ENCODE assay signal across 12 cellular contexts in genomic region chr9:137612741-137613142, GRCh38. TPM values are rescaled to one million over a fixed set of nuclear protein-coding genes. Genes with fewer than 3 reads are reported as not detected.
DNase-seq lines count a peak whose midpoint lies in the region; ATAC-seq, FAIRE-seq and TF ChIP-seq lines count a peak whose summit lies in the region.
"Had no signal": no experiment of that assay in that cellular context is flagged by ENCODE, and none has a peak within 500 bp of the region (broad histone marks: within the 10 kb centered on the region; RNA-seq: fewer than 3 reads in every experiment).

No MANE protein-coding gene starts in this region.

- H3K4me2 ChIP-seq in HCT116 (ENCODE audit: low read length) (peak overlapping the region; percentile 100), K562 (ENCODE audit: insufficient read depth, low read length) (no peak overlapping the region)

- POLR2A ChIA-PET in HCT116 (lab: Charles Lee) (interaction anchor here (1.1 kb wide), 1 partner anchor 326 kb away, joined by 3 read pairs; no protein-coding TSS in a partner anchor), K562 (lab: Yijun Ruan, JAX) (no interaction called here)

- H2AFZ ChIP-seq in HCT116 (ENCODE audit: low read depth, low read length, poor library complexity, severe bottlenecking) (no peak overlapping the region), K562 (ENCODE audit: low read depth, low read length) (no peak overlapping the region)

- H3K27me3 ChIP-seq in HCT116 (ENCODE audit: insufficient read depth, low read length) (no peaks in the 10 kb centered on the region), K562 (ENCODE audit: control insufficient read depth in 2 of 2, insufficient read depth in 2 of 2, low read length in 2 of 2) (no peaks in the 10 kb centered on the region), lower lobe of right lung (ENCODE audit: low read depth) (no peaks in the 10 kb centered on the region), suprapubic skin (no peaks in the 10 kb centered on the region)

- TF ChIP-seq EP300 in K562 (IDR thresholded peaks at IDR 0.05; ENCODE audit: low read length) (no peak), suprapubic skin (IDR thresholded peaks at IDR 0.05) (no peak)

- H3K9me3 ChIP-seq in HCT116 (ENCODE audit: control insufficient read depth in 1 of 2, insufficient read depth in 1 of 2, low read depth in 1 of 2, low read length in 2 of 2) (no peaks in the 10 kb centered on the region), K562 (replicated peaks; ENCODE audit: control insufficient read depth, insufficient read depth, low read depth, low read length) (no peaks in the 10 kb centered on the region), lower lobe of right lung (no peaks in the 10 kb centered on the region), suprapubic skin (no peaks in the 10 kb centered on the region)

- H3K4me3 ChIP-seq in HCT116 (replicated peaks in 1 of 2; ENCODE audit: low read depth in 1 of 2, low read length in 2 of 2) (peak overlapping the region; percentile 29 to 62), K562 (no peak overlapping the region), lower lobe of right lung (no peak overlapping the region), suprapubic skin (peak overlapping the region; percentile 1)

- intact Hi-C loops in HCT116 (cut with micrococcal nuclease) (loop anchor here (5.0 kb wide), 1 partner anchor 35 kb away; the partner anchor contains the start of gene DPH7), K562 (cut with micrococcal nuclease) (no loop called here), lower lobe of right lung (cut with DNase I) (no loop called here)

- peaks cover 2 to 26% of the 10 kb centered on the region in 2 experiments; a peak in 2 of 4 replicates for H3K36me3 ChIP-seq in HCT116 (ENCODE audit: control insufficient read depth in 1 of 2, insufficient read depth in 2 of 2, low read length in 2 of 2)
- H3K36me3 ChIP-seq in K562 (ENCODE audit: control insufficient read depth, insufficient read depth, low read length) = peaks cover 44% of the 10 kb centered on the region; the same call in 2 of the 3 replicates
- H3K36me3 ChIP-seq in lower lobe of right lung = peaks cover 43% of the 10 kb centered on the region
- H3K36me3 ChIP-seq in suprapubic skin = peaks cover 24% of the 10 kb centered on the region

- peaks cover 41 to 65% of the 10 kb centered on the region in 2 experiments for H3K4me1 ChIP-seq in HCT116 (ENCODE audit: control insufficient read depth in 1 of 2, insufficient read depth in 2 of 2, low read length in 2 of 2)
- peaks cover 20 to 54% of the 10 kb centered on the region in 2 experiments; a peak in 4 of 5 replicates for H3K4me1 ChIP-seq in K562 (replicated peaks in 1 of 2; ENCODE audit: control insufficient read depth in 2 of 2, insufficient read depth in 2 of 2, low read length in 2 of 2)
- H3K4me1 ChIP-seq in lower lobe of right lung = peaks cover 56% of the 10 kb centered on the region
- peaks cover 64% of the 10 kb centered on the region for H3K4me1 ChIP-seq in suprapubic skin

- no peaks in the 10 kb centered on the region for H3K9me2 ChIP-seq in HCT116 (ENCODE audit: insufficient read depth)

- in situ Hi-C loops in K562 (cut with MboI) = no loop called here

- H3K79me2 ChIP-seq in HCT116 (ENCODE audit: insufficient read depth, low read length) = peaks cover 50% of the 10 kb centered on the region
- peaks cover 17% of the 10 kb centered on the region for H3K79me2 ChIP-seq in K562 (ENCODE audit: control insufficient read depth, insufficient read depth, low read length)

- CTCF ChIA-PET in HCT116 (lab: Charles Lee) (interaction anchor here (0.9 kb wide), 1 partner anchor 190 kb away, joined by 3 read pairs; the partner anchor contains the start of genes EXD3 and NOXA1), K562 (lab: Yijun Ruan, JAX; ENCODE audit: low intra/inter-chr PET ratio) (no interaction called here)

- ATAC-seq in HCT116 (peak; percentile 7), K562 (no peak), lower lobe of right lung (peak in 1 of 2 donors; percentile 1), GM19467 (IDR thresholded peaks at IDR 0.05; ENCODE audit: unreplicated experiment) (no peak)
- ATAC-seq: natural killer cell had no signal

- DNase-seq in HCT116 (ENCODE audit: low read depth, low spot score) = no peak
- DNase-seq in K562 (ENCODE audit: extremely low read depth in 1 of 4, low spot score in 3 of 4) = no peak
- DNase-seq in lower lobe of right lung = no peak
- no peak for DNase-seq in suprapubic skin (ENCODE audit: low spot score in 2 of 2)
- DNase-seq in RCC 7860 (ENCODE audit: low spot score) = no peak
- no peak for DNase-seq in COR-L47 (lab: John Stamatoyannopoulos, UW)
- DNase-seq: activated CD8-positive, alpha-beta memory T cell treated with anti-CD3 and anti-CD28 coated beads, Interleukin-2, amount 50 U/mL, for 48 hours; amygdala; DMS 273 treated with DMSO at 0.1 percent for 48 hours; natural killer cell; stimulated activated CD4-positive, alpha-beta T cell treated with anti-CD3 and anti-CD28 coated beads, Interleukin-15, amount 100 ng/mL, for 24 hours had no signal

- peaks cover 6% of the 10 kb centered on the region for H3K9me1 ChIP-seq in K562 (ENCODE audit: control insufficient read depth, insufficient read depth, low read length)

- TF ChIP-seq POLR2A in HCT116 (IDR thresholded peaks at IDR 0.05; ENCODE audit: borderline replicate concordance, extremely low read depth, insufficient read depth, insufficient read length) = no peak
- TF ChIP-seq POLR2A in K562 (conservative IDR thresholded peaks at IDR 0.05) = no peak
- TF ChIP-seq POLR2A in suprapubic skin (IDR thresholded peaks at IDR 0.05) = no peak

- H4K20me1 ChIP-seq in HCT116 (ENCODE audit: insufficient read depth) (no peaks in the 10 kb centered on the region), K562 (replicated peaks; ENCODE audit: control insufficient read depth, insufficient read depth, low read length) (no peaks in the 10 kb centered on the region; the same call in 1 of the 2 replicates)

- H3K27ac ChIP-seq in HCT116 (ENCODE audit: low read depth, low read length) (peak overlapping the region; percentile 99), K562 (ENCODE audit: extremely low read depth, low read depth, low read length) (no peak overlapping the region), lower lobe of right lung (peak overlapping the region; percentile 91), suprapubic skin (peak overlapping the region; percentile 85)

- BruUV-seq in HCT116 (replicated peaks; lab: Mats Ljungman, UMichigan) = TSS peak; percentile 37
- no TSS peak for BruUV-seq in K562 (replicated peaks; lab: Mats Ljungman, UMichigan)

- 59% methylated on average over 6 of the region's 8 CpGs for WGBS in K562 (ENCODE audit: insufficient coverage, low coverage, missing lambda C conversion rate)
- WGBS in suprapubic skin = 50% methylated on average over 4 of the region's 8 CpGs

- RAD21 ChIA-PET in HCT116 (lab: Charles Lee; ENCODE audit: low non-redundant PET in 1 of 2, low total read pairs in 2 of 2, uncharacterized antibody in 2 of 2, unreplicated experiment in 2 of 2) = no interaction called here

- TF ChIP-seq CTCF in HCT116 (IDR thresholded peaks at IDR 0.05 in 2 of 3, conservative IDR thresholded peaks at IDR 0.05 in 1 of 3; ENCODE audit: borderline replicate concordance in 1 of 3, insufficient read depth in 1 of 3, low read depth in 2 of 3, low read length in 2 of 3) (no peak), K562 (IDR thresholded peaks at IDR 0.05 in 2 of 3, conservative IDR thresholded peaks at IDR 0.05 in 1 of 3; ENCODE audit: insufficient read depth in 2 of 3, low read depth in 1 of 3, low read length in 3 of 3) (no peak), lower lobe of right lung (IDR thresholded peaks at IDR 0.05) (no peak), suprapubic skin (IDR thresholded peaks at IDR 0.05) (no peak)

- H3K9ac ChIP-seq in HCT116 (ENCODE audit: low read length) = peak overlapping the region; percentile 92
- peak overlapping the region in 1 of 2 experiments; percentile 77; a peak in 2 of 4 replicates for H3K9ac ChIP-seq in K562 (ENCODE audit: insufficient read depth in 1 of 2, low read depth in 2 of 2, low read length in 2 of 2)

- TF ChIP-seq RAD21 in HCT116 (IDR thresholded peaks at IDR 0.05; ENCODE audit: low read depth) (no peak), K562 (CRISPR knock-in tag; conservative IDR thresholded peaks at IDR 0.05 in 1 of 2, IDR thresholded peaks at IDR 0.05 in 1 of 2) (no peak)

- no peak for FAIRE-seq in K562 (lab: Jason Lieb, UNC)
- no peak for FAIRE-seq in RCC 7860 (lab: Jason Lieb, UNC)

RNA-seq across cellular contexts. Expression of gene EHMT1, which starts 6.1 kb away (rescaled TPM):
- total RNA-seq in HCT116 (2021; ENCODE audit: unreplicated experiment) = 86.1 TPM
- polyA plus RNA-seq in HCT116 (2012) = 33.9 and 35.5 TPM in 2 replicates
- 167 and 212 TPM in 2 replicates for total RNA-seq in K562 (2011; cell fraction: chromatin; rRNA removed; ENCODE audit: low replicate concordance)
- 102 and 111 TPM in 2 replicates for total RNA-seq in K562 (2011; cell fraction: nucleolus; rRNA removed)
- total RNA-seq in K562 (2011; cell fraction: nucleoplasm; rRNA removed) = 119 and 135 TPM in 2 replicates
- total RNA-seq in K562 (2014; rRNA removed) = 63.8 and 69.8 TPM in 2 replicates
- 25.6 and 31.9 TPM in 2 replicates for total RNA-seq in K562 (2014; rRNA removed; fragmentation: Illumina TruSeq; extraction: Trizol)
- 41.4 and 42.8 TPM in 2 replicates for total RNA-seq in K562 (2015; rRNA removed; fragmentation: Illumina TruSeq; extraction: Trizol)
- total RNA-seq in K562 (2021) = 76.0 and 80.3 TPM in 2 replicates
- polyA plus RNA-seq in K562 (2011; rRNA removed) = 26.9 and 31.3 TPM in 2 replicates
- polyA plus RNA-seq in K562 (2011; cell fraction: cytosol; rRNA removed) = 24.1 and 49.2 TPM in 2 replicates
- polyA plus RNA-seq in K562 (2011; cell fraction: nucleus; rRNA removed) = 85.2 and 132 TPM in 2 replicates
- polyA plus RNA-seq in K562 (2012) = 38.1 and 40.2 TPM in 2 replicates
- 36.4 and 44.9 TPM in 2 replicates for polyA plus RNA-seq in K562 (2014; fragmentation: Illumina TruSeq; extraction: Trizol)
- 1 to 10 TPM; 2.2 to 3.8 TPM for polyA plus RNA-seq in K562 (2014; fragmentation: Nextera tagmentation; extraction: Ambion mirVana)
- polyA plus RNA-seq in K562 (2014; rRNA removed) = 48.9 and 59.2 TPM in 2 replicates
- 46.2 and 56.3 TPM in 2 replicates for polyA minus RNA-seq in K562 (2011; rRNA and poly(A)+ RNA removed)
- polyA minus RNA-seq in K562 (2011; cell fraction: cytosol; rRNA and poly(A)+ RNA removed) = 46.2 and 48.9 TPM in 2 replicates
- polyA minus RNA-seq in K562 (2011; cell fraction: nucleus; rRNA and poly(A)+ RNA removed) = 35.8 and 47.0 TPM in 2 replicates
- total RNA-seq in lower lobe of right lung = 73.5 TPM
- total RNA-seq in suprapubic skin = 100 to 1,000 TPM in 1 of 4 donors, 10 to 100 TPM in 3; 77.1 to 149 (median 86.6) TPM

RNA-seq across cellular contexts. Expression of gene ARRDC1, which starts 7.3 kb away (rescaled TPM):
- total RNA-seq in HCT116 (2021; ENCODE audit: unreplicated experiment) (82.8 TPM), K562 (2014; rRNA removed) (33.7 and 37.2 TPM in 2 replicates), K562 (2014; rRNA removed; fragmentation: Illumina TruSeq; extraction: Trizol) (4.1 and 5.8 TPM in 2 replicates), K562 (2015; rRNA removed; fragmentation: Illumina TruSeq; extraction: Trizol) (10.4 and 14.9 TPM in 2 replicates), K562 (2021) (32.2 and 32.5 TPM in 2 replicates), lower lobe of right lung (71.0 TPM), suprapubic skin (100 to 1,000 TPM in 1 of 4 donors, 10 to 100 TPM in 3; 79.2 to 143 (median 85.8) TPM)
- 85.6 and 96.3 TPM in 2 replicates for polyA plus RNA-seq in HCT116 (2012)
- 63.1 and 259 TPM in 2 replicates for total RNA-seq in K562 (2011; cell fraction: chromatin; rRNA removed; ENCODE audit: low replicate concordance)
- 190 and 191 TPM in 2 replicates for total RNA-seq in K562 (2011; cell fraction: nucleolus; rRNA removed)
- 87.1 and 99.6 TPM in 2 replicates for total RNA-seq in K562 (2011; cell fraction: nucleoplasm; rRNA removed)
- polyA plus RNA-seq in K562 (2011; rRNA removed) (24.5 and 34.0 TPM in 2 replicates), K562 (2014; fragmentation: Illumina TruSeq; extraction: Trizol) (18.6 and 24.3 TPM in 2 replicates), K562 (2014; fragmentation: Nextera tagmentation; extraction: Ambion mirVana) (under 1 TPM; 0.21 to 0.63 TPM), K562 (2014; rRNA removed) (45.3 and 47.0 TPM in 2 replicates)
- polyA plus RNA-seq in K562 (2011; cell fraction: cytosol; rRNA removed) = 36.0 and 79.6 TPM in 2 replicates
- 220 and 374 TPM in 2 replicates for polyA plus RNA-seq in K562 (2011; cell fraction: nucleus; rRNA removed)
- 26.1 and 37.6 TPM in 2 replicates for polyA plus RNA-seq in K562 (2012)
- polyA minus RNA-seq in K562 (2011; rRNA and poly(A)+ RNA removed) = 9.5 and 12.2 TPM in 2 replicates
- polyA minus RNA-seq in K562 (2011; cell fraction: cytosol; rRNA and poly(A)+ RNA removed) = 14.6 and 18.9 TPM in 2 replicates
- 40.5 and 60.7 TPM in 2 replicates for polyA minus RNA-seq in K562 (2011; cell fraction: nucleus; rRNA and poly(A)+ RNA removed)

RNA-seq across cellular contexts. Expression of gene ZMYND19, which starts 22.4 kb away (rescaled TPM):
- total RNA-seq in HCT116 (2021; ENCODE audit: unreplicated experiment) = 57.4 TPM
- polyA plus RNA-seq in HCT116 (2012) = 25.0 and 29.7 TPM in 2 replicates
- 64.8 and 136 TPM in 2 replicates for total RNA-seq in K562 (2011; cell fraction: chromatin; rRNA removed; ENCODE audit: low replicate concordance)
- total RNA-seq in K562 (2011; cell fraction: nucleolus; rRNA removed) = 82.2 and 86.9 TPM in 2 replicates
- 72.2 and 86.4 TPM in 2 replicates for total RNA-seq in K562 (2011; cell fraction: nucleoplasm; rRNA removed)
- 71.7 and 91.1 TPM in 2 replicates for total RNA-seq in K562 (2014; rRNA removed)
- total RNA-seq in K562 (2014; rRNA removed; fragmentation: Illumina TruSeq; extraction: Trizol) = 25.8 and 29.0 TPM in 2 replicates
- total RNA-seq in K562 (2015; rRNA removed; fragmentation: Illumina TruSeq; extraction: Trizol) = 53.8 and 54.1 TPM in 2 replicates
- total RNA-seq in K562 (2021) = 80.9 and 86.7 TPM in 2 replicates
- polyA plus RNA-seq in K562 (2011; rRNA removed) = 38.8 and 44.0 TPM in 2 replicates
- polyA plus RNA-seq in K562 (2011; cell fraction: cytosol; rRNA removed) = 44.8 and 62.0 TPM in 2 replicates
- polyA plus RNA-seq in K562 (2011; cell fraction: nucleus; rRNA removed) = 169 and 210 TPM in 2 replicates
- polyA plus RNA-seq in K562 (2012) = 34.1 and 42.5 TPM in 2 replicates
- 33.6 and 44.3 TPM in 2 replicates for polyA plus RNA-seq in K562 (2014; fragmentation: Illumina TruSeq; extraction: Trizol)
- polyA plus RNA-seq in K562 (2014; fragmentation: Nextera tagmentation; extraction: Ambion mirVana) = 1 to 10 TPM; 1.0 to 2.4 TPM
- polyA plus RNA-seq in K562 (2014; rRNA removed) = 71.0 and 71.7 TPM in 2 replicates
- polyA minus RNA-seq in K562 (2011; rRNA and poly(A)+ RNA removed) = 13.9 and 22.3 TPM in 2 replicates
- polyA minus RNA-seq in K562 (2011; cell fraction: cytosol; rRNA and poly(A)+ RNA removed) = 23.8 and 30.1 TPM in 2 replicates
- 27.6 and 35.2 TPM in 2 replicates for polyA minus RNA-seq in K562 (2011; cell fraction: nucleus; rRNA and poly(A)+ RNA removed)
- 15.2 TPM for total RNA-seq in lower lobe of right lung
- 10 to 100 TPM; 19.2 to 39.4 (median 28.3) TPM for total RNA-seq in suprapubic skin

RNA-seq across cellular contexts. Expression of gene DPH7, which starts 34.0 kb away (rescaled TPM):
- total RNA-seq in HCT116 (2021; ENCODE audit: unreplicated experiment) (54.4 TPM), K562 (2014; rRNA removed) (49.7 and 54.8 TPM in 2 replicates), K562 (2014; rRNA removed; fragmentation: Illumina TruSeq; extraction: Trizol) (25.5 and 31.8 TPM in 2 replicates), K562 (2015; rRNA removed; fragmentation: Illumina TruSeq; extraction: Trizol) (30.8 and 31.4 TPM in 2 replicates), K562 (2021) (53.0 and 54.0 TPM in 2 replicates), lower lobe of right lung (28.4 TPM), suprapubic skin (10 to 100 TPM; 26.8 to 64.8 (median 34.1) TPM)
- 38.5 and 39.6 TPM in 2 replicates for polyA plus RNA-seq in HCT116 (2012)
- total RNA-seq in K562 (2011; cell fraction: chromatin; rRNA removed; ENCODE audit: low replicate concordance) = 207 and 328 TPM in 2 replicates
- total RNA-seq in K562 (2011; cell fraction: nucleolus; rRNA removed) = 176 and 183 TPM in 2 replicates
- total RNA-seq in K562 (2011; cell fraction: nucleoplasm; rRNA removed) = 193 and 208 TPM in 2 replicates
- polyA plus RNA-seq in K562 (2011; rRNA removed) (56.1 and 64.2 TPM in 2 replicates), K562 (2014; fragmentation: Illumina TruSeq; extraction: Trizol) (37.1 and 41.3 TPM in 2 replicates), K562 (2014; fragmentation: Nextera tagmentation; extraction: Ambion mirVana) (10 to 100 TPM; 13.9 to 21.4 TPM), K562 (2014; rRNA removed) (65.5 and 68.6 TPM in 2 replicates)
- 42.3 and 50.6 TPM in 2 replicates for polyA plus RNA-seq in K562 (2011; cell fraction: cytosol; rRNA removed)
- 337 and 348 TPM in 2 replicates for polyA plus RNA-seq in K562 (2011; cell fraction: nucleus; rRNA removed)
- 32.2 and 49.3 TPM in 2 replicates for polyA plus RNA-seq in K562 (2012)
- polyA minus RNA-seq in K562 (2011; rRNA and poly(A)+ RNA removed) = 24.1 and 28.0 TPM in 2 replicates
- polyA minus RNA-seq in K562 (2011; cell fraction: cytosol; rRNA and poly(A)+ RNA removed) = 10.1 and 16.2 TPM in 2 replicates
- 42.9 and 65.3 TPM in 2 replicates for polyA minus RNA-seq in K562 (2011; cell fraction: nucleus; rRNA and poly(A)+ RNA removed)

Comparison
In these comparisons a context has a peak if more than half of its experiments do, and no peak if none do; other contexts are left out.
1. H3K4me3 ChIP-seq: peak in HCT116 (2 of 2) and suprapubic skin (single experiment); none in K562 (single experiment) and lower lobe of right lung (single experiment).